In the genomic region with DNA sequence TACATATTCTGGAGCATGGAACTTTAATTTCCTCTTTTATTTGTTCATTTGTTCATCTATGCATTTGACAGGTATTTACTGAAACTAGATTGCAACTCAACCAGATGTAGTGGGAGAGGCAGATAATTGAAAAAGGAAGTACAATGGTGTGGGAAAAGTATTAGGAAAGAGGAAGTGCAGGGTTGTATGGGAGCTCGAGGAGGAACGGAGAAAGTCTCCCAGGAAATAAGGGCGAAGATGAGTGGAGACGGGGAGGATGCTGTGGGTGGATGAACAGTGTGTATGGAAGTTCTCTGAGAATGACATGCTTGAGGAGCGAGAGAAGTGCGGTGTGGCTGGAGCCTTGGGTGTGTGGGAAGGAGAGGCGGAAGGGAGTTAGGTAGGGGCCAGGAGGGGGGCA, we compare ENCODE assay signal across 20 cellular contexts.
DNase-seq lines count a peak whose midpoint lies in the region; FAIRE-seq and TF ChIP-seq lines count a peak whose summit lies in the region.
"Had no signal": no experiment of that assay in that cellular context is flagged by ENCODE, and none has a peak within 500 bp of the region (broad histone marks: within the 10 kb centered on the region; RNA-seq: fewer than 3 reads in every experiment).

No MANE protein-coding gene starts in this region.

- no peak overlapping the region for H4K8ac ChIP-seq in neuronal stem cell (ENCODE audit: low read depth, low read length)

- FAIRE-seq in GM12891 (lab: Jason Lieb, UNC), result no peak
- FAIRE-seq: D721Med, G401.6, GM12892 had no signal

- H2AK5ac ChIP-seq in neuronal stem cell (ENCODE audit: low read depth, low read length), result no peak overlapping the region

- H3K36me3 ChIP-seq in BLaER1 treated with 17β-estradiol and CSF1 and Interleukin-3, amounts not matched to agents 10 nM and 100 nM, result no peaks in the 10 kb centered on the region
- H3K36me3 ChIP-seq in neuronal stem cell (replicated peaks in 1 of 2; ENCODE audit: control insufficient read depth in 2 of 2, insufficient read depth in 2 of 2, low read length in 2 of 2) (no peaks in the 10 kb centered on the region), tibial artery (no peaks in the 10 kb centered on the region)

- no peak overlapping the region for H3K9ac ChIP-seq in BLaER1 treated with 17β-estradiol and CSF1 and Interleukin-3, amounts not matched to agents 10 nM and 100 nM
- no peak overlapping the region for H3K9ac ChIP-seq in neuronal stem cell (ENCODE audit: low read depth, low read length, poor library complexity)

- H2BK5ac ChIP-seq in neuronal stem cell (ENCODE audit: low read length), result no peak overlapping the region

- no peak overlapping the region for H3K27ac ChIP-seq in BLaER1 treated with 17β-estradiol and CSF1 and Interleukin-3, amounts not matched to agents 10 nM and 100 nM
- H3K27ac ChIP-seq in neuronal stem cell (replicated peaks; ENCODE audit: low read length), result no peak overlapping the region
- H3K27ac ChIP-seq in tibial artery, result no peak overlapping the region
- H3K27ac ChIP-seq: HL-60 had no signal

- no peak overlapping the region for H3K4me3 ChIP-seq in BLaER1 treated with 17β-estradiol and CSF1 and Interleukin-3, amounts not matched to agents 10 nM and 100 nM
- H3K4me3 ChIP-seq in neuronal stem cell (ENCODE audit: low read length in 2 of 2) (no peak overlapping the region), tibial artery (no peak overlapping the region)

- no peak overlapping the region for H2BK120ac ChIP-seq in neuronal stem cell (ENCODE audit: low read depth, low read length)

- H2BK12ac ChIP-seq in neuronal stem cell (ENCODE audit: low read length), result no peak overlapping the region

- intact Hi-C loops in tibial artery (cut with DNase I; ENCODE audit: low total_unique reads), result no loop called here

- no peak overlapping the region for H2BK15ac ChIP-seq in neuronal stem cell (ENCODE audit: low read length)

- peak overlapping the region; percentile 69 for H3K23ac ChIP-seq in neuronal stem cell (ENCODE audit: low read depth, low read length, poor library complexity)

- H3K14ac ChIP-seq in neuronal stem cell (ENCODE audit: low read length), result no peak overlapping the region

- no peak overlapping the region for H4K91ac ChIP-seq in neuronal stem cell (ENCODE audit: low read depth, low read length, poor library complexity)

- no peak for DNase-seq in GM12891 (ENCODE audit: insufficient read length, low spot score)
- DNase-seq in MV-4-11 (lab: John Stamatoyannopoulos, UW), result peak; percentile 16
- no peak for DNase-seq in neuronal stem cell (ENCODE audit: low spot score)
- DNase-seq in tibial artery, result no peak
- no peak for DNase-seq in kidney glomerular epithelial cell (lab: John Stamatoyannopoulos, UW)
- DNase-seq in cortex of kidney (lab: John Stamatoyannopoulos, UW), result no peak
- DNase-seq: ACHN; C1 segment of cervical spinal cord; CD4-positive, alpha-beta memory T cell; DMS153; DMS79 treated with DMSO at 0.1 percent for 48 hours; EL; GOT3; HCEC 1CT; HFFc6 had no signal

- H3K79me1 ChIP-seq in neuronal stem cell (ENCODE audit: low read depth, low read length), result no peaks in the 10 kb centered on the region

- H3K4me2 ChIP-seq in BLaER1 treated with 17β-estradiol and CSF1 and Interleukin-3, amounts not matched to agents 10 nM and 100 nM, result peak overlapping the region in 7 of 11 experiments; percentile 18 to 71 (median 51); a peak in 13 of 22 replicates
- H3K4me2 ChIP-seq in neuronal stem cell (ENCODE audit: insufficient read depth, low read length, poor library complexity, severe bottlenecking), result no peak overlapping the region

- H3K9me3 ChIP-seq in BLaER1 treated with 17β-estradiol and CSF1 and Interleukin-3, amounts not matched to agents 10 nM and 100 nM (replicated peaks in 1 of 11), result peaks cover 12 to 17% (median 14%) of the 10 kb centered on the region in 11 experiments
- no peaks in the 10 kb centered on the region for H3K9me3 ChIP-seq in neuronal stem cell (replicated peaks in 1 of 2; ENCODE audit: control insufficient read depth in 2 of 2, insufficient read depth in 1 of 2, low read depth in 1 of 2, low read length in 2 of 2)
- H3K9me3 ChIP-seq in tibial artery, result no peaks in the 10 kb centered on the region

- H3K4me1 ChIP-seq in BLaER1 treated with 17β-estradiol and CSF1 and Interleukin-3, amounts not matched to agents 10 nM and 100 nM, result peaks cover 0 to 32% (median 12%) of the 10 kb centered on the region in 10 experiments; a peak in 12 of 20 replicates
- H3K4me1 ChIP-seq in neuronal stem cell (ENCODE audit: control insufficient read depth in 2 of 2, insufficient read depth in 1 of 2, low read depth in 1 of 2, low read length in 2 of 2), result no peaks in the 10 kb centered on the region
- H3K4me1 ChIP-seq in tibial artery, result no peaks in the 10 kb centered on the region

- TF ChIP-seq POLR2A in GM12891 (IDR thresholded peaks at IDR 0.05; ENCODE audit: low read depth, low read length), result no peak

- TF ChIP-seq CTCF in tibial artery (IDR thresholded peaks at IDR 0.05), result no peak

- H3K4ac ChIP-seq in neuronal stem cell (ENCODE audit: low read length), result no peak overlapping the region

- WGBS in neuronal stem cell (ENCODE audit: extremely low coverage in 2 of 2, insufficient read length in 2 of 2, insufficient replicate concordance in 1 of 2), 2 donors, result no CpG with 5 or more reads among the region's 7 CpGs

- H3K27me3 ChIP-seq in BLaER1 treated with 17β-estradiol and CSF1 and Interleukin-3, amounts not matched to agents 10 nM and 100 nM, result no peaks in the 10 kb centered on the region
- no peaks in the 10 kb centered on the region for H3K27me3 ChIP-seq in neuronal stem cell (ENCODE audit: control insufficient read depth in 3 of 3, insufficient read depth in 3 of 3, low read depth in 1 of 3, low read length in 3 of 3)
- no peaks in the 10 kb centered on the region for H3K27me3 ChIP-seq in tibial artery

- H4K20me1 ChIP-seq in BLaER1 treated with 17β-estradiol and CSF1 and Interleukin-3, amounts not matched to agents 10 nM and 100 nM, result peaks cover 0 to 7% (median 0%) of the 10 kb centered on the region in 11 experiments; a peak in 1 of 22 replicates

- no peak overlapping the region for H2AFZ ChIP-seq in neuronal stem cell (ENCODE audit: low read length)

- H3K18ac ChIP-seq in neuronal stem cell (ENCODE audit: low read length), result peak overlapping the region; percentile 35

TF ChIP-seq in GM12891, 5 proteins besides CTCF, POLR2A, EP300 and RAD21:
- 0 out of 2 replicates have a peak, but pooled peaks have one; percentile 7 for TF ChIP-seq SPI1 (IDR thresholded peaks at IDR 0.05; ENCODE audit: low read depth, low read length)
- no peak for TF ChIP-seq POLR2AphosphoS5 (IDR thresholded peaks at IDR 0.05; ENCODE audit: low read depth, low read length)
